Comparison of ENCODE assay signal across 24 cellular contexts in genomic region chr16:16985707-16986106, GRCh38.
"Had no signal": no experiment of that assay in that cellular context is flagged by ENCODE, and none has a peak within 500 bp of the region (broad histone marks: within the 10 kb centered on the region; RNA-seq: fewer than 3 reads in every experiment).

No MANE protein-coding gene starts in this region.

- H3K9me3 ChIP-seq: MG63, SJSA1 had no signal

- FAIRE-seq: RCC 7860 had no signal

- H3K4me1 ChIP-seq: SJSA1 had no signal

- H3K36me3 ChIP-seq: MG63, SJSA1 had no signal

- H3K4me3 ChIP-seq: MG63, SJSA1, SK-N-MC had no signal

- H3K27ac ChIP-seq: SJSA1, SK-N-MC had no signal

- DNase-seq: Karpas-422, KG1, MG63, NCI-H1092, NCI-H1105 treated with DMSO at 0.1 percent for 48 hours, NCI-H1417 treated with DMSO at 0.1 percent for 48 hours, NCI-H146, NCI-H1694 treated with DMSO at 0.1 percent for 48 hours, NCI-H1930, NCI-H2081, NCI-H2107, NCI-H2171, NCI-H226, NCI-H446, NCI-H510A, NCI-H524 treated with DMSO at 0.1 percent for 48 hours, NCI-H69, NCI-H774, Right ventricle myocardium superior, RPMI8226, SIG-M5 had no signal
